Comparison of ENCODE assay signal across 29 cellular contexts in the genomic region with DNA sequence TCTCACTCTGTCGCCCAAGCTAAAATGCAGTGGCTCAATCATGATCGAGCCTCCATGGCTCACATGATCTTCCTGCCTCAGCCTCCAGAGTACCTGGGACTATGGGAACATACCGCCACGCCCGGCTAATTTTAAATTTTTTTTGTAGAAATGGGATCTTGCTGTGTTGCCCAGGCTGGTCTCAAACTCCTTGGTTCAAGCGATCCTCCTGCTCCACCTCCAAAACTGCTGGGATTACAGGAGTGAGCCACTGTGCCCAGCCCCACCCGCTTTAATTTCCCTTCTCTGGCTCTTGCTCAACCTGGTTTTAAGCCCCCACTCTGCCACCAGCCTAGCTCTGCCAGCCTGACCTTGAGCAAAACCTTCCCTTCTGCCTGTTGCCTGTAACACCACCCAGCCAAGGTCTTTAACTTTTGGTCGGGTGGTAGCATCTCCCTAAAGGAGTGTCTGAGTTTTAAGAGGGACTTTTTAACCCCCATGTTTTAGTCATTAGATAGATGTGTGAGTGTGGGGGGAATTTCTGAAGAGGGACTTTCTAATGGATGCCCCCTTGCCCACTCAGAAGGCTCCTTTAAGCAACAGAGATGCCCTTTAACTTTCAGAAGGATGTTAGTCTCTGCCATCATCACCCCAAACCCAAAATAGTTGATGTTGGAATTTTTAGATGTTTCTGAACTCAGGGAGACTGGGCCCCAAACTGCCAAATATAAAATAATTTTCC.
DNase-seq lines count a peak whose midpoint lies in the region; ATAC-seq, FAIRE-seq and TF ChIP-seq lines count a peak whose summit lies in the region.
"Had no signal": no experiment of that assay in that cellular context is flagged by ENCODE, and none has a peak within 500 bp of the region (broad histone marks: within the 10 kb centered on the region; RNA-seq: fewer than 3 reads in every experiment).

No MANE protein-coding gene starts in this region.

- H3K9me3 ChIP-seq in Caco-2 = no peaks in the 10 kb centered on the region
- no peaks in the 10 kb centered on the region for H3K9me3 ChIP-seq in GM12878 (replicated peaks; ENCODE audit: control insufficient read depth, insufficient read depth, low read length)
- no peaks in the 10 kb centered on the region for H3K9me3 ChIP-seq in BE2C
- H3K9me3 ChIP-seq in right cardiac atrium (ENCODE audit: control insufficient read depth, low read length) = no peaks in the 10 kb centered on the region
- H3K9me3 ChIP-seq: SJSA1 had no signal

- FAIRE-seq in GM12878 (lab: Jason Lieb, UNC) = no peak
- FAIRE-seq: GM18507, H54 had no signal

- H3K36me3 ChIP-seq in Caco-2 (ENCODE audit: control insufficient read depth, insufficient read depth, low read length) (no peaks in the 10 kb centered on the region), GM12878 (ENCODE audit: control insufficient read depth in 2 of 2, insufficient read depth in 2 of 2, low read length in 1 of 2) (no peaks in the 10 kb centered on the region), BE2C (no peaks in the 10 kb centered on the region)
- H3K36me3 ChIP-seq: SJSA1 had no signal

- H3K4me3 Mint-ChIP-seq in activated CD8-positive, alpha-beta T cell treated with anti-CD3 and anti-CD28 coated beads for 36 hours = no peak overlapping the region
- no peak overlapping the region for H3K4me3 Mint-ChIP-seq in activated CD8-positive, alpha-beta T cell treated with anti-CD3 and anti-CD28 coated beads, Interleukin-2, amount 10 ng/mL, durations not matched to agents 7 days and 5 days
- H3K4me3 Mint-ChIP-seq in Caco-2 (ENCODE audit: unreplicated experiment) = no peak overlapping the region
- H3K4me3 Mint-ChIP-seq: B cell; CD4-positive, CD25-positive, alpha-beta regulatory T cell had no signal

- H3K4me3 ChIP-seq in Caco-2 (ENCODE audit: low read depth, low read length) = no peak overlapping the region
- H3K4me3 ChIP-seq in GM12878 = no peak overlapping the region
- no peak overlapping the region for H3K4me3 ChIP-seq in foreskin fibroblast (ENCODE audit: low read depth in 1 of 2, low read length in 2 of 2)
- H3K4me3 ChIP-seq in BE2C (ENCODE audit: low read depth, low read length) = no peak overlapping the region
- no peak overlapping the region for H3K4me3 ChIP-seq in right cardiac atrium (ENCODE audit: low read length)
- H3K4me3 ChIP-seq: SJSA1 had no signal

- ATAC-seq in activated CD8-positive, alpha-beta T cell treated with anti-CD3 and anti-CD28 coated beads for 36 hours = peak; percentile 23
- no peak for ATAC-seq in activated CD8-positive, alpha-beta T cell treated with anti-CD3 and anti-CD28 coated beads, Interleukin-2, amount 10 ng/mL, durations not matched to agents 7 days and 5 days
- ATAC-seq in GM12878 = peak; percentile 70
- peak; percentile 26 for ATAC-seq in stimulated activated naive CD8-positive, alpha-beta T cell treated with anti-CD3 and anti-CD28 coated beads, Interleukin-15, Interleukin-2, amounts not matched to agents 100 U/mL and 50 U/mL, for 24 hours
- ATAC-seq in right cardiac atrium = no peak

- H3K4me1 Mint-ChIP-seq in activated CD8-positive, alpha-beta T cell treated with anti-CD3 and anti-CD28 coated beads for 36 hours (ENCODE audit: low read depth) = peaks cover 8% of the 10 kb centered on the region
- peaks cover 6% of the 10 kb centered on the region for H3K4me1 Mint-ChIP-seq in activated CD8-positive, alpha-beta T cell treated with anti-CD3 and anti-CD28 coated beads, Interleukin-2, amount 10 ng/mL, durations not matched to agents 7 days and 5 days (ENCODE audit: low read depth)
- H3K4me1 Mint-ChIP-seq in Caco-2 (ENCODE audit: low read depth, unreplicated experiment) = peaks cover 30% of the 10 kb centered on the region

- no peak overlapping the region for H2AFZ ChIP-seq in GM12878 (ENCODE audit: control insufficient read depth, low read depth, low read length)

- H3K27me3 ChIP-seq in Caco-2 (replicated peaks; ENCODE audit: control insufficient read depth, insufficient read depth, low read length) (no peaks in the 10 kb centered on the region), GM12878 (replicated peaks in 1 of 2; ENCODE audit: control insufficient read depth in 2 of 2, insufficient read depth in 2 of 2, low read length in 1 of 2) (peaks cover 0 to 3% of the 10 kb centered on the region in 2 experiments; a peak in 2 of 4 replicates), BE2C (peaks cover 20% of the 10 kb centered on the region), right cardiac atrium (ENCODE audit: control insufficient read depth, insufficient read depth) (no peaks in the 10 kb centered on the region)
- H3K27me3 ChIP-seq: SJSA1 had no signal

- no peak overlapping the region for H3K27ac Mint-ChIP-seq in activated CD8-positive, alpha-beta T cell treated with anti-CD3 and anti-CD28 coated beads for 36 hours
- no peak overlapping the region for H3K27ac Mint-ChIP-seq in activated CD8-positive, alpha-beta T cell treated with anti-CD3 and anti-CD28 coated beads, Interleukin-2, amount 10 ng/mL, durations not matched to agents 7 days and 5 days
- H3K27ac Mint-ChIP-seq in Caco-2 (ENCODE audit: unreplicated experiment) = peak overlapping the region; percentile 28
- H3K27ac Mint-ChIP-seq: B cell; CD4-positive, CD25-positive, alpha-beta regulatory T cell had no signal

- H3K4me2 ChIP-seq in GM12878 (ENCODE audit: control insufficient read depth, insufficient read depth) = no peak overlapping the region

- H3K36me3 Mint-ChIP-seq in activated CD8-positive, alpha-beta T cell treated with anti-CD3 and anti-CD28 coated beads for 36 hours (ENCODE audit: low read depth) = no peaks in the 10 kb centered on the region
- no peaks in the 10 kb centered on the region for H3K36me3 Mint-ChIP-seq in activated CD8-positive, alpha-beta T cell treated with anti-CD3 and anti-CD28 coated beads, Interleukin-2, amount 10 ng/mL, durations not matched to agents 7 days and 5 days (ENCODE audit: low read depth)
- H3K36me3 Mint-ChIP-seq in Caco-2 (ENCODE audit: insufficient read depth, unreplicated experiment) = peaks cover 6% of the 10 kb centered on the region
- H3K36me3 Mint-ChIP-seq: CD4-positive, CD25-positive, alpha-beta regulatory T cell had no signal

- no peak overlapping the region for H3K27ac ChIP-seq in GM12878 (ENCODE audit: control insufficient read depth, insufficient read depth)
- H3K27ac ChIP-seq in right cardiac atrium (ENCODE audit: low read length) = no peak overlapping the region
- H3K27ac ChIP-seq: 22Rv1, HL-60, SJSA1 had no signal

- no peak for TF ChIP-seq POLR2A in GM12878 (IDR thresholded peaks at IDR 0.05; ENCODE audit: low read depth, low read length)

- no peak for DNase-seq in activated CD8-positive, alpha-beta T cell treated with anti-CD3 and anti-CD28 coated beads for 36 hours
- no peak for DNase-seq in activated CD8-positive, alpha-beta T cell treated with anti-CD3 and anti-CD28 coated beads, Interleukin-2, amount 10 ng/mL, durations not matched to agents 7 days and 5 days
- DNase-seq in Caco-2 = no peak
- DNase-seq in GM12878 (ENCODE audit: low read depth, low spot score) = no peak
- DNase-seq in stimulated activated naive CD8-positive, alpha-beta T cell treated with anti-CD3 and anti-CD28 coated beads, Interleukin-15, Interleukin-2, amounts not matched to agents 100 U/mL and 50 U/mL, for 24 hours = no peak
- DNase-seq in foreskin fibroblast = no peak
- DNase-seq in BE2C = no peak
- no peak for DNase-seq in right cardiac atrium
- DNase-seq: CD4-positive, CD25-positive, alpha-beta regulatory T cell; DMS79; EL; GF-D8; Karpas-422; NCI-H1092; NCI-H1417 treated with DMSO at 0.1 percent for 48 hours; NCI-H1694 treated with DMSO at 0.1 percent for 48 hours; NCI-H2081; NCI-H2171; NCI-H226; NCI-H510A; NCI-H69; Right ventricle myocardium superior; RPMI8226 had no signal

- no peaks in the 10 kb centered on the region for H3K79me2 ChIP-seq in GM12878 (ENCODE audit: control insufficient read depth, insufficient read depth, low read length)

- no peak for TF ChIP-seq EP300 in GM12878 (IDR thresholded peaks at IDR 0.05; ENCODE audit: borderline replicate concordance in 1 of 2, control insufficient read depth in 1 of 2, low read depth in 2 of 2, low read length in 2 of 2)

- TF ChIP-seq RAD21 in GM12878 (IDR thresholded peaks at IDR 0.05; ENCODE audit: insufficient read depth, low read depth, low read length) = no peak

- CTCF ChIA-PET in activated CD8-positive, alpha-beta T cell treated with anti-CD3 and anti-CD28 coated beads for 36 hours (lab: Charles Lee) = no interaction called here
- CTCF ChIA-PET in activated CD8-positive, alpha-beta T cell treated with anti-CD3 and anti-CD28 coated beads, Interleukin-2, amount 10 ng/mL, durations not matched to agents 7 days and 5 days (lab: Charles Lee) = no interaction called here
- CTCF ChIA-PET in Caco-2 (lab: Charles Lee) = no interaction called here
- CTCF ChIA-PET in GM12878 (lab: Yijun Ruan, JAX) = interaction anchor here (0.6 to 2.1 kb wide), 3 partner anchors 10 to 49 kb away, joined by 3 to 11 read pairs (median 3); no protein-coding TSS in a partner anchor

- H4K20me1 ChIP-seq in GM12878 (ENCODE audit: control insufficient read depth, insufficient read depth) = no peaks in the 10 kb centered on the region

- in situ Hi-C loops in GM12878 (cut with MboI) = no loop called here

- TF ChIP-seq CTCF in activated CD8-positive, alpha-beta T cell treated with anti-CD3 and anti-CD28 coated beads for 36 hours (IDR thresholded peaks at IDR 0.05) = no peak
- TF ChIP-seq CTCF in Caco-2 (IDR thresholded peaks at IDR 0.05; ENCODE audit: insufficient read depth in 1 of 2, low read depth in 1 of 2, low read length in 1 of 2, severe bottlenecking in 1 of 2, unreplicated experiment in 1 of 2) (no peak), GM12878 (IDR thresholded peaks at IDR 0.05 in 2 of 3, conservative IDR thresholded peaks at IDR 0.05 in 1 of 3; ENCODE audit: control insufficient read depth in 2 of 3, extremely low read depth in 1 of 3, insufficient read depth in 1 of 3, low read depth in 3 of 3, low read length in 3 of 3) (no peak), foreskin fibroblast (IDR thresholded peaks at IDR 0.05; ENCODE audit: low read depth, low read length) (no peak), BE2C (IDR thresholded peaks at IDR 0.05; ENCODE audit: low read depth, low read length) (no peak)

- BruUV-seq in Caco-2 (replicated peaks; lab: Mats Ljungman, UMichigan) (no TSS peak), GM12878 (replicated peaks; lab: Mats Ljungman, UMichigan) (no TSS peak)

- H3K4me1 ChIP-seq in Caco-2 = peaks cover 27% of the 10 kb centered on the region
- no peaks in the 10 kb centered on the region for H3K4me1 ChIP-seq in GM12878 (ENCODE audit: control insufficient read depth, insufficient read depth, low read length)
- no peaks in the 10 kb centered on the region for H3K4me1 ChIP-seq in BE2C
- H3K4me1 ChIP-seq in right cardiac atrium (ENCODE audit: control insufficient read depth, insufficient read depth, low read length) = peaks cover 4% of the 10 kb centered on the region

- H3K9ac ChIP-seq in GM12878 (ENCODE audit: control insufficient read depth, insufficient read depth, low read length) = no peak overlapping the region

- WGBS in GM12878 (ENCODE audit: insufficient coverage, insufficient replicate concordance, low lambda C conversion rate, missing lambda C conversion rate) = 46% methylated on average over 8 of the region's 8 CpGs
- WGBS in right cardiac atrium = 87% methylated on average over 8 of the region's 8 CpGs

- POLR2A ChIA-PET in activated CD8-positive, alpha-beta T cell treated with anti-CD3 and anti-CD28 coated beads for 36 hours (lab: Charles Lee) = no interaction called here
- POLR2A ChIA-PET in activated CD8-positive, alpha-beta T cell treated with anti-CD3 and anti-CD28 coated beads, Interleukin-2, amount 10 ng/mL, durations not matched to agents 7 days and 5 days (lab: Charles Lee) = no interaction called here
- POLR2A ChIA-PET in Caco-2 (lab: Charles Lee) = no interaction called here
- POLR2A ChIA-PET in GM12878 (lab: Charles Lee) = interaction anchor here (1.0 to 2.6 kb wide), 4 partner anchors 11 to 63 kb away, joined by 3 to 12 read pairs (median 4); no protein-coding TSS in a partner anchor

- no peaks in the 10 kb centered on the region for H3K9me3 Mint-ChIP-seq in activated CD8-positive, alpha-beta T cell treated with anti-CD3 and anti-CD28 coated beads for 36 hours
- H3K9me3 Mint-ChIP-seq in activated CD8-positive, alpha-beta T cell treated with anti-CD3 and anti-CD28 coated beads, Interleukin-2, amount 10 ng/mL, durations not matched to agents 7 days and 5 days (ENCODE audit: insufficient read depth) = no peaks in the 10 kb centered on the region
- no peaks in the 10 kb centered on the region for H3K9me3 Mint-ChIP-seq in Caco-2 (ENCODE audit: unreplicated experiment)

- intact Hi-C loops in activated CD8-positive, alpha-beta T cell treated with anti-CD3 and anti-CD28 coated beads for 36 hours (cut with micrococcal nuclease) = no loop called here
- intact Hi-C loops in Caco-2 (cut with micrococcal nuclease; ENCODE audit: unreplicated experiment) (no loop called here), GM12878 (cut with micrococcal nuclease; ENCODE audit: unreplicated experiment) (no loop called here), right cardiac atrium (cut with DNase I) (no loop called here)

- RAD21 ChIA-PET in GM12878 (lab: Charles Lee; ENCODE audit: unreplicated experiment) = interaction anchor here (0.7 to 1.7 kb wide), 4 partner anchors 10 to 22 kb away, joined by 4 to 6 read pairs (median 6); no protein-coding TSS in a partner anchor

- peaks cover 47% of the 10 kb centered on the region for H3K27me3 Mint-ChIP-seq in activated CD8-positive, alpha-beta T cell treated with anti-CD3 and anti-CD28 coated beads for 36 hours
- peaks cover 67% of the 10 kb centered on the region for H3K27me3 Mint-ChIP-seq in activated CD8-positive, alpha-beta T cell treated with anti-CD3 and anti-CD28 coated beads, Interleukin-2, amount 10 ng/mL, durations not matched to agents 7 days and 5 days (ENCODE audit: low read depth)
- no peaks in the 10 kb centered on the region for H3K27me3 Mint-ChIP-seq in Caco-2 (ENCODE audit: insufficient read depth, unreplicated experiment)

- SMC1A ChIA-PET in GM12878 (lab: Charles Lee; ENCODE audit: uncharacterized antibody, unreplicated experiment) = interaction anchor here (1.6 kb wide), 1 partner anchor 19 kb away, joined by 3 read pairs; no protein-coding TSS in a partner anchor

Comparison
In these comparisons a context has a peak if more than half of its experiments do, and no peak if none do; other contexts are left out.
1. ATAC-seq: peak in activated CD8-positive, alpha-beta T cell treated with anti-CD3 and anti-CD28 coated beads for 36 hours (single experiment), GM12878 (single experiment) and stimulated activated naive CD8-positive, alpha-beta T cell treated with anti-CD3 and anti-CD28 coated beads, Interleukin-15, Interleukin-2, amounts not matched to agents 100 U/mL and 50 U/mL, for 24 hours (single experiment); none in activated CD8-positive, alpha-beta T cell treated with anti-CD3 and anti-CD28 coated beads, Interleukin-2, amount 10 ng/mL, durations not matched to agents 7 days and 5 days (single experiment) and right cardiac atrium (0 of 2).